ENCODE assay signal across 1 cellular context in the genomic region with DNA sequence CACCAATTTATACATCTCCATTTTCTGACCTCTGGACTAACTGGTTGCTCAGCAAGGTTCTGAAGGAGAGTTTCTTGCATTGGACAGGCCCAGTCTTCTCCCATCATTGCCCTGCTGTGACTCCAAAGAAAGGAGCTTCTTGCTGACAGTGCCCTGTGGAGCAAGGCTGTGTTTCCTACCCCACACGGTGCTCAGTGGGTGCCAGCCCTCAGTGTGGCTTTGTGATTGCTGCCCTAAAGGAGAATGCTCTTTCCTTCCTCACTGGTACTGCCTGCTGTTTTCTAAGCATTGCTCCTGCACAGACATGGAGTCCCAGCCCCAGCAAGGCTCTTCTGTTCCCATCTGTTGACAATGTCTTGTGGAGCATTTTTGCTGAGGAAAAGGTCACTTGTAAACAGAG.
TF ChIP-seq lines count a peak whose summit lies in the region.

No MANE protein-coding gene starts in this region.

TF ChIP-seq in endothelial cell of umbilical vein, 7 proteins besides CTCF, POLR2A, EP300 and RAD21 (continued from another document):
- TF ChIP-seq, protein P1, sequence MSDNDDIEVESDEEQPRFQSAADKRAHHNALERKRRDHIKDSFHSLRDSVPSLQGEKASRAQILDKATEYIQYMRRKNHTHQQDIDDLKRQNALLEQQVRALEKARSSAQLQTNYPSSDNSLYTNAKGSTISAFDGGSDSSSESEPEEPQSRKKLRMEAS (IDR thresholded peaks at IDR 0.05; ENCODE audit: insufficient read depth, insufficient read length) = no peak
